In genomic region chr1:148748563-148749334, GRCh38 we compare ENCODE assay signal across 9 cellular contexts. TPM values are rescaled to one million over a fixed set of nuclear protein-coding genes. Genes with fewer than 3 reads are reported as not detected.
DNase-seq lines count a peak whose midpoint lies in the region; ATAC-seq and TF ChIP-seq lines count a peak whose summit lies in the region.
"Not testable (repeated sequence)": the region's sequence is repeated elsewhere in the genome, so short reads cannot be mapped to it uniquely, and the experiment has no call there.
"Had no signal": no experiment of that assay in that cellular context is flagged by ENCODE, and none has a peak within 500 bp of the region (broad histone marks: within the 10 kb centered on the region; RNA-seq: fewer than 3 reads in every experiment).

TSS of gene NUDT4B (plus strand) at chr1:148748774. CDS start at chr1:148748953, 179 bp downstream.

- not testable (repeated sequence) for H3K27ac ChIP-seq in AG04450 (ENCODE audit: low read depth, low read length); heart right ventricle

- POLR2A ChIA-PET in AG04450 (lab: Yijun Ruan, JAX); activated naive CD8-positive, alpha-beta T cell treated with anti-CD3 and anti-CD28 coated beads, Interleukin-2, amount 10 ng/mL, durations not matched to agents 7 days and 5 days (lab: Charles Lee): not testable (repeated sequence)

- H3K36me3 Mint-ChIP-seq in activated naive CD8-positive, alpha-beta T cell treated with anti-CD3 and anti-CD28 coated beads, Interleukin-2, amount 10 ng/mL, durations not matched to agents 7 days and 5 days = not testable (repeated sequence)

- CTCF ChIA-PET in AG04450 (lab: Charles Lee) = not testable (repeated sequence)

- not testable (repeated sequence) for H3K4me3 Mint-ChIP-seq in activated naive CD8-positive, alpha-beta T cell treated with anti-CD3 and anti-CD28 coated beads, Interleukin-2, amount 10 ng/mL, durations not matched to agents 7 days and 5 days

- H3K9me3 Mint-ChIP-seq in activated naive CD8-positive, alpha-beta T cell treated with anti-CD3 and anti-CD28 coated beads, Interleukin-2, amount 10 ng/mL, durations not matched to agents 7 days and 5 days = not testable (repeated sequence)

- intact Hi-C loops in heart right ventricle (cut with DNase I) = not testable (repeated sequence)

- not testable (repeated sequence) for DNase-seq in AG04450 (ENCODE audit: low read depth, low spot score); LHCN-M2 (ENCODE audit: low read depth); activated naive CD8-positive, alpha-beta T cell treated with anti-CD3 and anti-CD28 coated beads, Interleukin-2, amount 10 ng/mL, durations not matched to agents 7 days and 5 days; heart right ventricle; omental fat pad (ENCODE audit: low spot score)

- no CpG with 5 or more reads among the region's 68 CpGs for WGBS in heart right ventricle, 2 donors

- not testable (repeated sequence) for H3K36me3 ChIP-seq in heart right ventricle

- H3K9me3 ChIP-seq in AG04450 (ENCODE audit: control insufficient read depth, insufficient read depth, low read length); heart right ventricle: not testable (repeated sequence)

- ATAC-seq in GM19023 (IDR thresholded peaks at IDR 0.05; ENCODE audit: unreplicated experiment) (peak; percentile 53), GM21737 (IDR thresholded peaks at IDR 0.05; ENCODE audit: unreplicated experiment) (peak; percentile 36), HG03039 (IDR thresholded peaks at IDR 0.05; ENCODE audit: unreplicated experiment) (peak; percentile 45), heart right ventricle (peak; percentile 65 to 89 (median 76)), omental fat pad (ENCODE audit: low FRiP score) (peak; percentile 72)
- peak; percentile 79 for ATAC-seq in activated naive CD8-positive, alpha-beta T cell treated with anti-CD3 and anti-CD28 coated beads, Interleukin-2, amount 10 ng/mL, durations not matched to agents 7 days and 5 days (ENCODE audit: low read depth)

- TF ChIP-seq CTCF in AG04450 (IDR thresholded peaks at IDR 0.05; ENCODE audit: low read depth, low read length); heart right ventricle (IDR thresholded peaks at IDR 0.05); omental fat pad (IDR thresholded peaks at IDR 0.05): not testable (repeated sequence)

- not testable (repeated sequence) for H3K27me3 Mint-ChIP-seq in activated naive CD8-positive, alpha-beta T cell treated with anti-CD3 and anti-CD28 coated beads, Interleukin-2, amount 10 ng/mL, durations not matched to agents 7 days and 5 days

- not testable (repeated sequence) for H3K4me1 Mint-ChIP-seq in activated naive CD8-positive, alpha-beta T cell treated with anti-CD3 and anti-CD28 coated beads, Interleukin-2, amount 10 ng/mL, durations not matched to agents 7 days and 5 days

- not testable (repeated sequence) for H3K4me1 ChIP-seq in heart right ventricle

- not testable (repeated sequence) for H3K4me3 ChIP-seq in AG04450 (ENCODE audit: low read depth, low read length); heart right ventricle

- not testable (repeated sequence) for H3K27me3 ChIP-seq in AG04450 (ENCODE audit: control insufficient read depth, insufficient read depth, low read length); heart right ventricle

- not testable (repeated sequence) for H3K27ac Mint-ChIP-seq in activated naive CD8-positive, alpha-beta T cell treated with anti-CD3 and anti-CD28 coated beads, Interleukin-2, amount 10 ng/mL, durations not matched to agents 7 days and 5 days

RNA-seq across cellular contexts. Expression of gene NUDT4B, which starts in this region (rescaled TPM):
- 14.5 and 18.7 TPM in 2 replicates for polyA plus RNA-seq in AG04450 (2011; rRNA removed)
- 8.7 and 9.5 TPM in 2 replicates for polyA minus RNA-seq in AG04450 (2011; rRNA and poly(A)+ RNA removed)
- total RNA-seq in LHCN-M2 (2014; rRNA removed) = 18.6 and 23.1 TPM in 2 replicates
- polyA plus RNA-seq in LHCN-M2 (2012) = 0.16 TPM
- total RNA-seq in activated naive CD8-positive, alpha-beta T cell treated with anti-CD3 and anti-CD28 coated beads, Interleukin-2, amount 10 ng/mL, durations not matched to agents 7 days and 5 days = not detected
- under 1 TPM in 5 of 10 donors, not detected in 5; 0.44 to 0.54 (median 0.52) TPM for total RNA-seq in heart right ventricle
- 1 to 10 TPM in 1 of 2 donors, not detected in 1; 8.1 TPM for polyA plus RNA-seq in heart right ventricle
- 10 to 100 TPM; 25.1 to 45.4 (median 33.6) TPM for total RNA-seq in omental fat pad
- total RNA-seq: neural crest cell had no signal

Comparison
In these comparisons a context has a peak if more than half of its experiments do, and no peak if none do; other contexts are left out.
1. RNA of gene NUDT4B (total RNA-seq): 25.1 to 45.4 TPM in omental fat pad and 18.6 to 23.1 TPM in LHCN-M2; 0.44 to 0.54 TPM in heart right ventricle and not detected in activated naive CD8-positive, alpha-beta T cell treated with anti-CD3 and anti-CD28 coated beads, Interleukin-2, amount 10 ng/mL, durations not matched to agents 7 days and 5 days; every median in the first group is over 10 times any median in the second.
2. Peak in ATAC-seq in activated naive CD8-positive, alpha-beta T cell treated with anti-CD3 and anti-CD28 coated beads, Interleukin-2, amount 10 ng/mL, durations not matched to agents 7 days and 5 days; RNA of the gene not detected or under 1 TPM.
3. Peak in every context shown above with its lines, with median percentiles within 50 percentile points of each other: ATAC-seq.